Comparison of ENCODE assay signal across 17 cellular contexts in genomic region chr5:82332064-82332855, GRCh38. TPM values are rescaled to one million over a fixed set of nuclear protein-coding genes. Genes with fewer than 3 reads are reported as not detected.
A peak's percentile ranks its signal among the peaks of the same experiment; 100 is the strongest.
DNase-seq lines count a peak whose midpoint lies in the region; ATAC-seq and TF ChIP-seq lines count a peak whose summit lies in the region.
"Had no signal": no experiment of that assay in that cellular context is flagged by ENCODE, and none has a peak within 500 bp of the region (broad histone marks: within the 10 kb centered on the region; RNA-seq: fewer than 3 reads in every experiment).

No MANE protein-coding gene starts in this region.

- H3K36me3 ChIP-seq in brain microvascular endothelial cell (replicated peaks) (no peaks in the 10 kb centered on the region), heart left ventricle (no peaks in the 10 kb centered on the region), mucosa of descending colon (ENCODE audit: low read depth) (no peaks in the 10 kb centered on the region)
- H3K36me3 ChIP-seq: neural progenitor cell had no signal

- no peaks in the 10 kb centered on the region for H3K9me3 Mint-ChIP-seq in HFFc6
- H3K9me3 Mint-ChIP-seq in activated CD4-positive, alpha-beta memory T cell treated with anti-CD3 and anti-CD28 coated beads, Interleukin-2, amount 10 ng/mL, durations not matched to agents 7 days and 5 days = no peaks in the 10 kb centered on the region
- H3K9me3 Mint-ChIP-seq: activated naive CD8-positive, alpha-beta T cell treated with anti-CD3 and anti-CD28 coated beads, Interleukin-2, amount 50 U/mL, for 24 hours; neural progenitor cell had no signal

- WGBS in heart left ventricle, 4 donors = 75 to 82% (median 76%) methylated on average over 3 of the region's 3 CpGs

- H3K27ac Mint-ChIP-seq in HFFc6 = peak overlapping the region; percentile 88
- H3K27ac Mint-ChIP-seq in activated CD4-positive, alpha-beta memory T cell treated with anti-CD3 and anti-CD28 coated beads, Interleukin-2, amount 10 ng/mL, durations not matched to agents 7 days and 5 days = no peak overlapping the region
- H3K27ac Mint-ChIP-seq: activated CD4-positive, alpha-beta T cell treated with anti-CD3 and anti-CD28 coated beads for 36 hours; activated naive CD8-positive, alpha-beta T cell treated with anti-CD3 and anti-CD28 coated beads, Interleukin-2, amount 50 U/mL, for 24 hours; CD4-positive, alpha-beta memory T cell; neural progenitor cell had no signal

- CTCF ChIA-PET in activated CD4-positive, alpha-beta memory T cell treated with anti-CD3 and anti-CD28 coated beads, Interleukin-2, amount 10 ng/mL, durations not matched to agents 7 days and 5 days (lab: Charles Lee) = no interaction called here

- peaks cover 5% of the 10 kb centered on the region for H3K27me3 Mint-ChIP-seq in HFFc6 (ENCODE audit: insufficient read depth)
- peaks cover 3% of the 10 kb centered on the region for H3K27me3 Mint-ChIP-seq in activated CD4-positive, alpha-beta memory T cell treated with anti-CD3 and anti-CD28 coated beads, Interleukin-2, amount 10 ng/mL, durations not matched to agents 7 days and 5 days
- H3K27me3 Mint-ChIP-seq: activated naive CD8-positive, alpha-beta T cell treated with anti-CD3 and anti-CD28 coated beads, Interleukin-2, amount 50 U/mL, for 24 hours had no signal

- H3K4me3 ChIP-seq in brain microvascular endothelial cell (ENCODE audit: low read depth, low read length) = no peak overlapping the region
- H3K4me3 ChIP-seq in heart left ventricle = no peak overlapping the region
- H3K4me3 ChIP-seq in skin epidermis = no peak overlapping the region
- H3K4me3 ChIP-seq in mucosa of descending colon = no peak overlapping the region
- H3K4me3 ChIP-seq: neural progenitor cell had no signal

- no peaks in the 10 kb centered on the region for H3K9me3 ChIP-seq in heart left ventricle
- no peaks in the 10 kb centered on the region for H3K9me3 ChIP-seq in mucosa of descending colon

- no peak for ATAC-seq in heart left ventricle
- no peak for ATAC-seq in mucosa of descending colon
- no peak for ATAC-seq in HG02852 (IDR thresholded peaks at IDR 0.05; ENCODE audit: unreplicated experiment)
- ATAC-seq: activated CD4-positive, alpha-beta T cell treated with anti-CD3 and anti-CD28 coated beads for 36 hours; activated naive CD8-positive, alpha-beta T cell treated with anti-CD3 and anti-CD28 coated beads, Interleukin-2, amount 50 U/mL, for 24 hours; Panc1 had no signal

- H3K4me1 ChIP-seq in heart left ventricle (peaks cover 0 to 67% (median 14%) of the 10 kb centered on the region in 12 donors), mucosa of descending colon (ENCODE audit: low read depth) (no peaks in the 10 kb centered on the region)

- intact Hi-C loops in heart left ventricle (cut with DNase I) = no loop called here
- intact Hi-C loops in mucosa of descending colon (cut with DNase I, micrococcal nuclease) = no loop called here

- H3K36me3 Mint-ChIP-seq in HFFc6 (ENCODE audit: low read depth) = no peaks in the 10 kb centered on the region
- H3K36me3 Mint-ChIP-seq in activated CD4-positive, alpha-beta memory T cell treated with anti-CD3 and anti-CD28 coated beads, Interleukin-2, amount 10 ng/mL, durations not matched to agents 7 days and 5 days (ENCODE audit: low read depth) = no peaks in the 10 kb centered on the region
- H3K36me3 Mint-ChIP-seq: neural progenitor cell had no signal

- peaks cover 77% of the 10 kb centered on the region for H3K4me1 Mint-ChIP-seq in HFFc6 (ENCODE audit: low read depth)
- H3K4me1 Mint-ChIP-seq in activated CD4-positive, alpha-beta memory T cell treated with anti-CD3 and anti-CD28 coated beads, Interleukin-2, amount 10 ng/mL, durations not matched to agents 7 days and 5 days = no peaks in the 10 kb centered on the region
- H3K4me1 Mint-ChIP-seq: activated CD4-positive, alpha-beta T cell treated with anti-CD3 and anti-CD28 coated beads for 36 hours; activated naive CD8-positive, alpha-beta T cell treated with anti-CD3 and anti-CD28 coated beads, Interleukin-2, amount 50 U/mL, for 24 hours; CD4-positive, alpha-beta memory T cell had no signal

- H3K4me3 Mint-ChIP-seq in HFFc6 = peak overlapping the region; percentile 49
- no peak overlapping the region for H3K4me3 Mint-ChIP-seq in activated CD4-positive, alpha-beta memory T cell treated with anti-CD3 and anti-CD28 coated beads, Interleukin-2, amount 10 ng/mL, durations not matched to agents 7 days and 5 days
- H3K4me3 Mint-ChIP-seq: activated CD4-positive, alpha-beta T cell treated with anti-CD3 and anti-CD28 coated beads for 36 hours; activated naive CD8-positive, alpha-beta T cell treated with anti-CD3 and anti-CD28 coated beads, Interleukin-2, amount 50 U/mL, for 24 hours; CD4-positive, alpha-beta memory T cell; neural progenitor cell had no signal

- no peak for TF ChIP-seq CTCF in HFFc6 (IDR thresholded peaks at IDR 0.05)
- no peak for TF ChIP-seq CTCF in brain microvascular endothelial cell (IDR thresholded peaks at IDR 0.05; ENCODE audit: low read depth, low read length, missing control alignments)
- TF ChIP-seq CTCF in heart left ventricle (IDR thresholded peaks at IDR 0.05) = no peak
- TF ChIP-seq CTCF in mucosa of descending colon (IDR thresholded peaks at IDR 0.05) = no peak

- POLR2A ChIA-PET in activated CD4-positive, alpha-beta memory T cell treated with anti-CD3 and anti-CD28 coated beads, Interleukin-2, amount 10 ng/mL, durations not matched to agents 7 days and 5 days (lab: Charles Lee) = no interaction called here

- in situ Hi-C loops in brain microvascular endothelial cell (cut with HindIII; ENCODE audit: low pct_ligation_motif_present, low sequenced_read_pairs) = no loop called here

- H3K27ac ChIP-seq in brain microvascular endothelial cell = peak overlapping the region; percentile 67
- peak overlapping the region in 7 of 12 donors; percentile 14 to 92 (median 64) for H3K27ac ChIP-seq in heart left ventricle
- H3K27ac ChIP-seq in skin epidermis = peak overlapping the region in 15 of 21 experiments; percentile 34 to 90 (median 57)
- H3K27ac ChIP-seq: neural progenitor cell had no signal

- DNase-seq in HFFc6 = peak; percentile 12
- peak; percentile 23 for DNase-seq in brain microvascular endothelial cell
- no peak for DNase-seq in heart left ventricle
- DNase-seq in mucosa of descending colon = no peak
- no peak for DNase-seq in SKM-1 treated with dmso at 0.1 percent for 144 hours (lab: John Stamatoyannopoulos, UW; ENCODE audit: unreplicated experiment)
- DNase-seq in activated CD4-positive, alpha-beta memory T cell treated with anti-CD3 and anti-CD28 coated beads, Interleukin-2, amount 10 ng/mL, durations not matched to agents 7 days and 5 days = no peak
- DNase-seq: activated CD4-positive, alpha-beta T cell treated with anti-CD3 and anti-CD28 coated beads for 36 hours; activated naive CD8-positive, alpha-beta T cell treated with anti-CD3 and anti-CD28 coated beads, Interleukin-2, amount 50 U/mL, for 24 hours; CD4-positive, alpha-beta memory T cell; cerebellar nuclear complex; KBM-7; kidney; NCI-H2029 had no signal

- H3K27me3 ChIP-seq in brain microvascular endothelial cell (replicated peaks) = no peaks in the 10 kb centered on the region
- H3K27me3 ChIP-seq in heart left ventricle = no peaks in the 10 kb centered on the region
- H3K27me3 ChIP-seq: neural progenitor cell had no signal

- no peak for TF ChIP-seq POLR2A in heart left ventricle (IDR thresholded peaks at IDR 0.05)

RNA-seq across cellular contexts. Expression of gene RPS23, which starts 54.1 kb away (rescaled TPM):
- 1,000 to 10,000 TPM; 1,416 to 1,929 (median 1,647) TPM for total RNA-seq in HFFc6 (2021; fragmentation: NEBNext Ultra II Directional; extraction: Animal tissue kit (Norgen Biotek cat#: 25700))
- total RNA-seq in heart left ventricle (1,000 to 10,000 TPM in 7 of 9 donors, 100 to 1,000 TPM in 2; 969 to 1,672 (median 1,220) TPM), mucosa of descending colon (1,000 to 10,000 TPM; 1,146 to 1,498 (median 1,222) TPM)
- polyA plus RNA-seq in heart left ventricle = 1,000 to 10,000 TPM; 1,640 to 2,612 TPM
- 1,000 to 10,000 TPM; 1,639 to 1,645 TPM for total RNA-seq in activated CD4-positive, alpha-beta memory T cell treated with anti-CD3 and anti-CD28 coated beads, Interleukin-2, amount 10 ng/mL, durations not matched to agents 7 days and 5 days

Comparison
In these comparisons a context has a peak if more than half of its experiments do, and no peak if none do; other contexts are left out.
1. DNase-seq: peak in HFFc6 (single experiment) and brain microvascular endothelial cell (single experiment); none in heart left ventricle (0 of 5), mucosa of descending colon (0 of 3), SKM-1 treated with dmso at 0.1 percent for 144 hours (single experiment) and activated CD4-positive, alpha-beta memory T cell treated with anti-CD3 and anti-CD28 coated beads, Interleukin-2, amount 10 ng/mL, durations not matched to agents 7 days and 5 days (single experiment).
2. Peak in every context shown above with its lines, with median percentiles within 50 percentile points of each other: H3K27ac ChIP-seq.